ENCODE assay signal across 32 cellular contexts in genomic region chr7:46725838-46726237, GRCh38.
A peak's percentile ranks its signal among the peaks of the same experiment; 100 is the strongest.
DNase-seq lines count a peak whose midpoint lies in the region; ATAC-seq and TF ChIP-seq lines count a peak whose summit lies in the region.
"Had no signal": no experiment of that assay in that cellular context is flagged by ENCODE, and none has a peak within 500 bp of the region (broad histone marks: within the 10 kb centered on the region; RNA-seq: fewer than 3 reads in every experiment).

No MANE protein-coding gene starts in this region.

- ATAC-seq in GM21723 (IDR thresholded peaks at IDR 0.05; ENCODE audit: unreplicated experiment) (no peak), left cardiac atrium (no peak)
- ATAC-seq: GM23338, mucosa of descending colon, natural killer cell, psoas muscle had no signal

- TF ChIP-seq CTCF in epithelial cell of esophagus (IDR thresholded peaks at IDR 0.05; ENCODE audit: insufficient read depth, low read depth, low read length, missing control alignments) (no peak), retinal pigment epithelial cell (conservative IDR thresholded peaks at IDR 0.05; ENCODE audit: low read depth, low read length) (no peak)

- intact Hi-C loops in left cardiac atrium (cut with DNase I): no loop called here

- DNase-seq in HS-27A (ENCODE audit: low read depth) (peak; percentile 12), RPMI7951 (ENCODE audit: low read depth) (peak; percentile 67), epithelial cell of esophagus (ENCODE audit: low read depth) (peak; percentile 49), retinal pigment epithelial cell (ENCODE audit: low read depth) (peak; percentile 13), left cardiac atrium (no peak)
- no peak for DNase-seq in effector CD4-positive, alpha-beta T cell
- DNase-seq: activated CD4-positive, alpha-beta memory T cell treated with anti-CD3 and anti-CD28 coated beads, Interleukin-2, amount 10 ng/mL, durations not matched to agents 7 days and 5 days; activated CD4-positive, CD25-positive, alpha-beta regulatory T cell treated with anti-CD3 and anti-CD28 coated beads, Interleukin-2, amount 50 U/mL, for 72 hours; activated CD8-positive, alpha-beta memory T cell treated with anti-CD3 and anti-CD28 coated beads, Interleukin-2, amount 50 U/mL, for 48 hours; activated naive CD4-positive, alpha-beta T cell treated with anti-CD3 and anti-CD28 coated beads for 36 hours; adrenal gland; DMS53; effector memory CD4-positive, alpha-beta T cell; erythroblast; GF-D8; hippocampal formation; mucosa of descending colon; MV-4-11; natural killer cell; NCI-H1436 treated with DMSO at 0.1 percent for 48 hours; NCI-H2081 treated with DMSO at 0.1 percent for 48 hours; NCI-H2227 treated with DMSO at 0.1 percent for 48 hours; NCI-H526 treated with DMSO at 0.1 percent for 48 hours; nucleus accumbens; psoas muscle; SHP77; stimulated activated CD4-positive, alpha-beta T cell treated with anti-CD3 and anti-CD28 coated beads, Interleukin-15, amount 100 ng/mL, for 24 hours; stimulated activated CD4-positive, alpha-beta T cell treated with anti-CD3 and anti-CD28 coated beads, Interleukin-4, amount 100 ng/mL, for 4 hours; trophoblast cell had no signal

- H3K4me3 ChIP-seq in epithelial cell of esophagus (ENCODE audit: low read length) (no peak overlapping the region), retinal pigment epithelial cell (ENCODE audit: low read length) (no peak overlapping the region)
- H3K4me3 ChIP-seq: adrenal gland; BLaER1 treated with 17β-estradiol and CSF1 and Interleukin-3, amounts not matched to agents 10 nM and 100 nM; GM23338; mucosa of descending colon; psoas muscle had no signal

Comparison
In these comparisons a context has a peak if more than half of its experiments do, and no peak if none do; other contexts are left out.
1. DNase-seq: peak in HS-27A (single experiment), RPMI7951 (single experiment), epithelial cell of esophagus (single experiment) and retinal pigment epithelial cell (single experiment); none in effector CD4-positive, alpha-beta T cell (single experiment) and left cardiac atrium (single experiment).